1 cellular context compared by ENCODE assay signal in the genomic region with DNA sequence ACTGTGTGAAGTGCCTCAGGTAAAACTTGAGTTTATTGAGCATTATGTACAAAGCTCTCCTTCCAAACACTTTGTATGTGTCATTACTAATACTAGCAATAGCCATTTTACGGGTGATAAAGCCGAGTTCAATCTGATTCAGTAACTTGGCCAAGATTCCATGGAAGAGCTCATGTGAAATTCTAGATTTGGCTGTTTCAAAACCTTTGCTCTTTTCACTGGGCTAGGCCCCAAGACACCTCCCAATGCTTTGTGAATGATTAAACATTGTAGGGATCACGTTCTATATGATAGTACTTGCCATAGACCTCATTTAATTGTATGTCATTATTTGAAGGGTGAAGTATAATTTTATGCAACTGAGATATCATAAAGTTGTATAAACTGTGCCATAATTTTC.
TF ChIP-seq lines count a peak whose summit lies in the region.

No MANE protein-coding gene starts in this region.

TF ChIP-seq in GM23338, 12 proteins besides CTCF, POLR2A, EP300 and RAD21 (continued from another document):
- TF ChIP-seq, protein P1, sequence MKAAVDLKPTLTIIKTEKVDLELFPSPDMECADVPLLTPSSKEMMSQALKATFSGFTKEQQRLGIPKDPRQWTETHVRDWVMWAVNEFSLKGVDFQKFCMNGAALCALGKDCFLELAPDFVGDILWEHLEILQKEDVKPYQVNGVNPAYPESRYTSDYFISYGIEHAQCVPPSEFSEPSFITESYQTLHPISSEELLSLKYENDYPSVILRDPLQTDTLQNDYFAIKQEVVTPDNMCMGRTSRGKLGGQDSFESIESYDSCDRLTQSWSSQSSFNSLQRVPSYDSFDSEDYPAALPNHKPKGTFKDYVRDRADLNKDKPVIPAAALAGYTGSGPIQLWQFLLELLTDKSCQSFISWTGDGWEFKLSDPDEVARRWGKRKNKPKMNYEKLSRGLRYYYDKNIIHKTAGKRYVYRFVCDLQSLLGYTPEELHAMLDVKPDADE (IDR thresholded peaks at IDR 0.05), result no peak
- TF ChIP-seq EZH2 (IDR thresholded peaks at IDR 0.05; ENCODE audit: low read depth, unreplicated experiment), result no peak
